Comparison of ENCODE assay signal across 36 cellular contexts in genomic region chr5:176865964-176866363, GRCh38. TPM values are rescaled to one million over a fixed set of nuclear protein-coding genes. Genes with fewer than 3 reads are reported as not detected.
"Had no signal": no experiment of that assay in that cellular context is flagged by ENCODE, and none has a peak within 500 bp of the region (broad histone marks: within the 10 kb centered on the region; RNA-seq: fewer than 3 reads in every experiment).

No MANE protein-coding gene starts in this region.

- ATAC-seq: activated CD8-positive, alpha-beta T cell treated with anti-CD3 and anti-CD28 coated beads for 36 hours; activated naive CD4-positive, alpha-beta T cell treated with anti-CD3 and anti-CD28 coated beads, Interleukin-2, amount 50 U/mL, for 72 hours; activated T-cell treated with anti-CD3 and anti-CD28 coated beads, Interleukin-2, amount 50 U/mL, for 4 hours; activated T-cell treated with anti-CD3 and anti-CD28 coated beads, Interleukin-2, amount 50 U/mL, for 72 hours; activated T-helper 17 cell treated with anti-CD3 and anti-CD28 coated beads, Interleukin-2, amount 50 U/mL, for 72 hours had no signal

- H3K27ac ChIP-seq: ascending aorta, cardiac muscle cell, VCaP had no signal

- DNase-seq: activated B cell treated with CpG ODN at 0.5 μM for 24 hours; activated CD4-positive, alpha-beta memory T cell treated with anti-CD3 and anti-CD28 coated beads for 36 hours; activated CD4-positive, alpha-beta T cell treated with anti-CD3 and anti-CD28 coated beads for 4 hours; activated CD4-positive, alpha-beta T cell treated with anti-CD3 and anti-CD28 coated beads, Interleukin-2, amount 10 ng/mL, durations not matched to agents 24 days and 14 days; activated CD4-positive, alpha-beta T cell treated with anti-CD3 and anti-CD28 coated beads, Interleukin-2, amount 50 U/mL, for 1 hour; activated CD4-positive, alpha-beta T cell treated with anti-CD3 and anti-CD28 coated beads, Interleukin-2, amount 50 U/mL, for 4 hours; activated CD4-positive, CD25-positive, alpha-beta regulatory T cell treated with anti-CD3 and anti-CD28 coated beads, Interleukin-2, amount 50 U/mL, for 72 hours; activated CD8-positive, alpha-beta memory T cell treated with anti-CD3 and anti-CD28 coated beads, Interleukin-2, amount 50 U/mL, for 4 hours; activated CD8-positive, alpha-beta T cell treated with anti-CD3 and anti-CD28 coated beads for 36 hours; activated effector memory CD4-positive, alpha-beta T cell treated with anti-CD3 and anti-CD28 coated beads, Interleukin-2, amount 50 U/mL, for 16 hours; activated gamma-delta T cell treated with Interleukin-2 at 50 U/mL for 16 hours; activated naive CD4-positive, alpha-beta T cell; activated naive CD4-positive, alpha-beta T cell treated with anti-CD3 and anti-CD28 coated beads for 36 hours; activated naive CD4-positive, alpha-beta T cell treated with anti-CD3 and anti-CD28 coated beads, Interleukin-2, amount 50 U/mL, for 16 hours; activated naive CD8-positive, alpha-beta T cell treated with anti-CD3 and anti-CD28 coated beads for 36 hours; activated T-cell treated with anti-CD3 and anti-CD28 coated beads for 4 hours; activated T-cell treated with anti-CD3 and anti-CD28 coated beads, Interleukin-2, amount 50 U/mL, for 1 hour; activated T-cell treated with anti-CD3 and anti-CD28 coated beads, Interleukin-2, amount 50 U/mL, for 4 hours; activated T-cell treated with anti-CD3 and anti-CD28 coated beads, Interleukin-2, amount 50 U/mL, for 72 hours; adrenal gland; amniotic stem cell; anterior cingulate cortex; caudate nucleus; cerebellar nuclear complex; T-helper 1 cell; T-helper 2 cell; T-helper 9 cell had no signal

- FAIRE-seq: TTC549 had no signal

- H3K27me3 ChIP-seq: ascending aorta had no signal

- H3K4me1 ChIP-seq: adrenal gland, ascending aorta had no signal

- H3K36me3 ChIP-seq: adrenal gland, ascending aorta, cardiac muscle cell had no signal

- H3K9me3 ChIP-seq: adrenal gland, ascending aorta had no signal

- H3K4me3 ChIP-seq: adrenal gland, ascending aorta, cardiac muscle cell had no signal

RNA-seq across cellular contexts. Expression of gene HK3, which starts 33.2 kb away (rescaled TPM):
- total RNA-seq: activated CD8-positive, alpha-beta T cell treated with anti-CD3 and anti-CD28 coated beads for 36 hours; activated naive CD4-positive, alpha-beta T cell treated with anti-CD3 and anti-CD28 coated beads for 36 hours; activated naive CD8-positive, alpha-beta T cell treated with anti-CD3 and anti-CD28 coated beads for 36 hours; cardiac muscle cell had no signal
- polyA plus RNA-seq: cardiac muscle cell had no signal

RNA-seq across cellular contexts. Expression of gene UNC5A, which starts 55.6 kb away (rescaled TPM):
- total RNA-seq: activated B cell treated with CpG ODN at 0.5 μM for 24 hours; activated CD4-positive, alpha-beta memory T cell treated with anti-CD3 and anti-CD28 coated beads for 36 hours; activated CD4-positive, alpha-beta T cell treated with anti-CD3 and anti-CD28 coated beads, Interleukin-2, amount 10 ng/mL, durations not matched to agents 24 days and 14 days; activated CD8-positive, alpha-beta memory T cell treated with anti-CD3 and anti-CD28 coated beads for 36 hours; activated CD8-positive, alpha-beta T cell treated with anti-CD3 and anti-CD28 coated beads for 36 hours; activated naive CD4-positive, alpha-beta T cell treated with anti-CD3 and anti-CD28 coated beads for 36 hours; activated naive CD8-positive, alpha-beta T cell treated with anti-CD3 and anti-CD28 coated beads for 36 hours; activated T-cell treated with anti-CD3 and anti-CD28 coated beads, Interleukin-2, amount 50 U/mL, for 4 hours; activated T-helper 1 cell treated with anti-CD3 and anti-CD28 coated beads, Interleukin-12 subunit alpha, Interleukin-12 subunit beta, Interleukin-2, Interleukin-4 antibody, amounts not matched to agents 30 ng/mL and 10 ng/mL and 1 ng/mL, durations not matched to agents 14 hours and 24 hours and 36 hours; activated T-helper 17 cell treated with anti-CD3 and anti-CD28 coated beads, Interleukin-2, amount 50 U/mL, for 72 hours; ascending aorta; bronchial epithelial cell had no signal
